In the genomic region with DNA sequence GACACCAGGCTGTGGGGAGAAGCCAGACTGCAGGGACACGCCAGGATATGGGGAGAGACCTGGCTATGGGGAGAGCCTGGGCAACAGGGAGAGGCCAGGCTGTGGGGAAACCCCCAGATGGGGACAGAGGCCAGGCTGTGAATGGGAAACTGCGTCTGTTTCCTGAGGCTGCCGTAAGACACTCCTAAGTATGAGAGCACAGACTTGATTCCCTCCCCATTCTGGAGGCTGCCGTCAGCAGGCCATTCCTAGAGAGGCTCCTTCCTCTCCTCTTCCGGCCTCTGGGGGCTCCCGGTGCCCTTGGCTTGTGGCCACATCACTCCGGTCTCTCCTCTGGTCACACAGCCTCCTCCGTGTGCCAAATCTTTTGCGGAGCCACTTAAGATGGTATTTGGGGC, we compare ENCODE assay signal across 22 cellular contexts. TPM values are rescaled to one million over a fixed set of nuclear protein-coding genes. Genes with fewer than 3 reads are reported as not detected.
DNase-seq lines count a peak whose midpoint lies in the region; ATAC-seq, FAIRE-seq and TF ChIP-seq lines count a peak whose summit lies in the region.
"Had no signal": no experiment of that assay in that cellular context is flagged by ENCODE, and none has a peak within 500 bp of the region (broad histone marks: within the 10 kb centered on the region; RNA-seq: fewer than 3 reads in every experiment).

No MANE protein-coding gene starts in this region.

- H4K20me1 ChIP-seq in OCI-LY1 (ENCODE audit: insufficient read depth, low read length): no peaks in the 10 kb centered on the region
- H4K20me1 ChIP-seq in HepG2 (ENCODE audit: insufficient read depth, low read length): no peaks in the 10 kb centered on the region

- CTCF ChIA-PET in MCF 10A (lab: Yijun Ruan, JAX) (no interaction called here), HepG2 (lab: Yijun Ruan, JAX; ENCODE audit: low intra/inter-chr PET ratio, low total read pairs) (no interaction called here)

- H3K36me3 Mint-ChIP-seq in MCF 10A (ENCODE audit: insufficient read depth, unreplicated experiment): peaks cover 11% of the 10 kb centered on the region

- H3K4me2 ChIP-seq in OCI-LY1 (ENCODE audit: low read length) (no peak overlapping the region), HepG2 (ENCODE audit: low read depth, low read length) (no peak overlapping the region)

- no peaks in the 10 kb centered on the region for H3K79me2 ChIP-seq in OCI-LY1 (ENCODE audit: insufficient read depth, low read length)
- H3K79me2 ChIP-seq in HepG2 (ENCODE audit: insufficient read depth, low read length): no peaks in the 10 kb centered on the region

- TF ChIP-seq EP300 in HepG2 (IDR thresholded peaks at IDR 0.05; ENCODE audit: low read depth in 2 of 2, low read length in 2 of 2): no peak
- TF ChIP-seq EP300 in HepG2 (CRISPR knock-in tag; IDR thresholded peaks at IDR 0.05; ENCODE audit: borderline replicate concordance): no peak

- TF ChIP-seq CTCF in MCF 10A (IDR thresholded peaks at IDR 0.05; ENCODE audit: unreplicated experiment) (no peak), breast epithelium (IDR thresholded peaks at IDR 0.05) (no peak), OCI-LY1 (IDR thresholded peaks at IDR 0.05; ENCODE audit: low read length) (no peak), HepG2 (CRISPR knock-in tag; IDR thresholded peaks at IDR 0.05) (no peak)

- no peak overlapping the region for H2AFZ ChIP-seq in OCI-LY1 (ENCODE audit: low read length)
- no peak overlapping the region for H2AFZ ChIP-seq in HepG2 (ENCODE audit: low read length)

- H3K4me3 ChIP-seq in breast epithelium (no peak overlapping the region), OCI-LY1 (ENCODE audit: low read depth, low read length, poor library complexity, severe bottlenecking) (no peak overlapping the region), HepG2 (replicated peaks in 1 of 3; ENCODE audit: insufficient read depth in 1 of 3, low read depth in 2 of 3, low read length in 3 of 3) (no peak overlapping the region)
- H3K4me3 ChIP-seq: SJSA1 had no signal

- H3K4me1 ChIP-seq in breast epithelium (no peaks in the 10 kb centered on the region), OCI-LY1 (ENCODE audit: insufficient read depth, low read length, severe bottlenecking) (peaks cover 48% of the 10 kb centered on the region), HepG2 (ENCODE audit: insufficient read depth, low read length) (peaks cover 47% of the 10 kb centered on the region)

- no peaks in the 10 kb centered on the region for H3K9me2 ChIP-seq in OCI-LY1 (ENCODE audit: low read depth, low read length)

- peak overlapping the region in 1 of 2 donors; percentile 43 for H3K27ac ChIP-seq in breast epithelium
- peak overlapping the region; percentile 86 for H3K27ac ChIP-seq in OCI-LY1 (ENCODE audit: low read depth, low read length, poor library complexity, severe bottlenecking)
- no peak overlapping the region for H3K27ac ChIP-seq in HepG2 (ENCODE audit: extremely low read length, insufficient read depth, low read length)
- peak overlapping the region; percentile 40 for H3K27ac ChIP-seq in temporal lobe (ENCODE audit: low read depth, low read length)
- H3K27ac ChIP-seq: SJSA1 had no signal

- H3K4me1 Mint-ChIP-seq in MCF 10A (ENCODE audit: insufficient read depth, unreplicated experiment): no peaks in the 10 kb centered on the region
- H3K4me1 Mint-ChIP-seq: CD4-positive, CD25-positive, alpha-beta regulatory T cell had no signal

- in situ Hi-C loops in HepG2 (cut with HindIII; ENCODE audit: extremely low pct_ligation_motif_present, low pct_unique_long_range_greater_than_20kb): no loop called here

- 94% methylated on average over 9 of the region's 9 CpGs for WGBS in HepG2 (ENCODE audit: low lambda C conversion rate)

- no peaks in the 10 kb centered on the region for H3K36me3 ChIP-seq in breast epithelium
- H3K36me3 ChIP-seq in OCI-LY1 (ENCODE audit: insufficient read depth, low read length): no peaks in the 10 kb centered on the region
- H3K36me3 ChIP-seq in HepG2 (replicated peaks in 1 of 2; ENCODE audit: control insufficient read depth in 1 of 2, insufficient read depth in 2 of 2, low read length in 2 of 2): no peaks in the 10 kb centered on the region; a peak in 1 of 5 replicates

- DNase-seq in MCF 10A (ENCODE audit: unreplicated experiment) (no peak), breast epithelium (ENCODE audit: low spot score in 2 of 2) (no peak), HepG2 (ENCODE audit: low spot score) (no peak), NCI-H2107 treated with DMSO at 0.1 percent for 48 hours (lab: John Stamatoyannopoulos, UW; ENCODE audit: unreplicated experiment) (no peak)
- no peak for DNase-seq in NK-92 treated with Interleukin-12 subunit alpha and Interleukin-12 subunit beta, amount 100 ng/mL, for 24 hours (lab: John Stamatoyannopoulos, UW)
- DNase-seq: Calu3; CD4-positive, CD25-positive, alpha-beta regulatory T cell; DMS79; MM.1S; NCI-H1105 treated with DMSO at 0.1 percent for 48 hours; NCI-H187; NCI-H2171 treated with DMSO at 0.1 percent for 48 hours; NCI-H510A; RPMI8226 had no signal

- H3K27me3 ChIP-seq in breast epithelium (no peaks in the 10 kb centered on the region), OCI-LY1 (ENCODE audit: insufficient read depth, low read length) (no peaks in the 10 kb centered on the region), HepG2 (ENCODE audit: control insufficient read depth in 1 of 2, insufficient read depth in 2 of 2, low read length in 2 of 2) (no peaks in the 10 kb centered on the region)
- H3K27me3 ChIP-seq: SJSA1 had no signal

- peak overlapping the region; percentile 54 for H3K27ac Mint-ChIP-seq in MCF 10A (ENCODE audit: low read depth, unreplicated experiment)
- H3K27ac Mint-ChIP-seq: CD4-positive, CD25-positive, alpha-beta regulatory T cell had no signal

- H3K9ac ChIP-seq in OCI-LY1 (ENCODE audit: low read length): no peak overlapping the region
- no peak overlapping the region for H3K9ac ChIP-seq in HepG2 (ENCODE audit: insufficient read depth, low read depth, low read length)

- POLR2A ChIA-PET in MCF 10A (lab: Yijun Ruan, JAX): interaction anchor here (0.6 to 1.7 kb wide), 3 partner anchors 9 to 173 kb away, joined by 4 to 5 read pairs (median 4); no protein-coding TSS in a partner anchor
- POLR2A ChIA-PET in HepG2 (lab: Yijun Ruan, JAX): no interaction called here

- H3F3A ChIP-seq in OCI-LY1 (ENCODE audit: insufficient read depth, low read length): no peaks in the 10 kb centered on the region

- no peak for FAIRE-seq in HepG2 (lab: Jason Lieb, UNC)
- FAIRE-seq: A204.1, G401.6, GM12892, H54 had no signal

- H3K27me3 Mint-ChIP-seq in MCF 10A (ENCODE audit: insufficient read depth, unreplicated experiment): no peaks in the 10 kb centered on the region
- H3K27me3 Mint-ChIP-seq: CD4-positive, CD25-positive, alpha-beta regulatory T cell had no signal

- H3K9me3 Mint-ChIP-seq in MCF 10A (ENCODE audit: unreplicated experiment): no peaks in the 10 kb centered on the region
- H3K9me3 Mint-ChIP-seq: CD4-positive, CD25-positive, alpha-beta regulatory T cell had no signal

- TF ChIP-seq POLR2A in breast epithelium (IDR thresholded peaks at IDR 0.05) (no peak), HepG2 (IDR thresholded peaks at IDR 0.05; ENCODE audit: insufficient read depth in 1 of 2, low read depth in 2 of 2, low read length in 2 of 2) (no peak)

- H3K4me3 Mint-ChIP-seq in MCF 10A (ENCODE audit: unreplicated experiment): no peak overlapping the region
- H3K4me3 Mint-ChIP-seq: CD4-positive, CD25-positive, alpha-beta regulatory T cell had no signal

- peaks cover 0 to 3% of the 10 kb centered on the region in 2 donors for H3K9me3 ChIP-seq in breast epithelium
- no peaks in the 10 kb centered on the region for H3K9me3 ChIP-seq in OCI-LY1 (ENCODE audit: low read length)
- no peaks in the 10 kb centered on the region for H3K9me3 ChIP-seq in HepG2 (ENCODE audit: low read length)

- intact Hi-C loops in MCF 10A (cut with micrococcal nuclease): no loop called here
- intact Hi-C loops in breast epithelium (cut with DNase I; ENCODE audit: low total_unique reads): no loop called here
- intact Hi-C loops in HepG2 (cut with micrococcal nuclease; ENCODE audit: unreplicated experiment): no loop called here

- BruUV-seq in MCF 10A (replicated peaks; lab: Mats Ljungman, UMichigan): no TSS peak
- BruUV-seq in HepG2 (replicated peaks; lab: Mats Ljungman, UMichigan): no TSS peak

- no peak for TF ChIP-seq RAD21 in HepG2 (CRISPR knock-in tag; IDR thresholded peaks at IDR 0.05)

- ATAC-seq in HepG2: no peak
- ATAC-seq in GM21515 (IDR thresholded peaks at IDR 0.05; ENCODE audit: unreplicated experiment): no peak

TF ChIP-seq in HepG2, 621 proteins besides CTCF, POLR2A, EP300 and RAD21 (continues in another document):
- 0 out of 2 replicates have a peak, but pooled peaks have one; percentile 36 for TF ChIP-seq ZMYM3 (CRISPR knock-in tag; IDR thresholded peaks at IDR 0.05)
- no peak for TF ChIP-seq DNMT3B (CRISPR knock-in tag; conservative IDR thresholded peaks at IDR 0.05)

RNA-seq across cellular contexts. Expression of a gene that starts 32.3 kb away (rescaled TPM):
- total RNA-seq in MCF 10A (2022) (50.1 and 61.9 TPM in 2 replicates), breast epithelium (10 to 100 TPM; 47.2 to 81.3 (median 78.2) TPM), HepG2 (2016; rRNA removed; fragmentation: Illumina TruSeq; extraction: Trizol) (123 and 135 TPM in 2 replicates), temporal lobe (10.8 TPM)
- total RNA-seq in HepG2 (2016; cell fraction: cytosol; rRNA removed; fragmentation: Illumina TruSeq; extraction: Trizol; ENCODE audit: low read depth): 16.6 and 17.0 TPM in 2 replicates
- 124 and 138 TPM in 2 replicates for total RNA-seq in HepG2 (2016; cell fraction: insoluble cytoplasmic fraction; rRNA removed; fragmentation: Illumina TruSeq; extraction: Trizol)
- 45.5 and 47.8 TPM in 2 replicates for total RNA-seq in HepG2 (2016; cell fraction: membrane; rRNA removed; fragmentation: Illumina TruSeq; extraction: Trizol)
- 54.5 and 64.3 TPM in 2 replicates for total RNA-seq in HepG2 (2016; cell fraction: nucleus; rRNA removed; fragmentation: Illumina TruSeq; extraction: Trizol)
- polyA plus RNA-seq in HepG2 (2011; rRNA removed): 21.3 and 28.7 TPM in 2 replicates
- polyA plus RNA-seq in HepG2 (2011; cell fraction: cytosol; rRNA removed): 22.7 and 24.5 TPM in 2 replicates
- 16.1 and 17.6 TPM in 2 replicates for polyA plus RNA-seq in HepG2 (2011; cell fraction: nucleus; rRNA removed)
- 22.9 and 33.0 TPM in 2 replicates for polyA plus RNA-seq in HepG2 (2012)
- 20.5 and 20.6 TPM in 2 replicates for polyA plus RNA-seq in HepG2 (2016; cell fraction: cytosol; fragmentation: Illumina TruSeq; extraction: Trizol; ENCODE audit: low read depth)
- polyA plus RNA-seq in HepG2 (2016; cell fraction: insoluble cytoplasmic fraction; fragmentation: Illumina TruSeq; extraction: Trizol; ENCODE audit: low read depth): 160 TPM in 2 replicates
- polyA plus RNA-seq in HepG2 (2016; cell fraction: membrane; fragmentation: Illumina TruSeq; extraction: Trizol; ENCODE audit: low read depth): 42.7 and 43.1 TPM in 2 replicates
- 92.2 and 100 TPM in 2 replicates for polyA plus RNA-seq in HepG2 (2016; cell fraction: nucleus; fragmentation: Illumina TruSeq; extraction: Trizol; ENCODE audit: insufficient read depth, low read depth)
- 15.1 and 19.1 TPM in 2 replicates for polyA minus RNA-seq in HepG2 (2011; rRNA and poly(A)+ RNA removed; ENCODE audit: low replicate concordance)
- polyA minus RNA-seq in HepG2 (2011; cell fraction: cytosol; rRNA and poly(A)+ RNA removed): 13.2 and 18.8 TPM in 2 replicates
- 19.3 and 23.8 TPM in 2 replicates for polyA minus RNA-seq in HepG2 (2011; cell fraction: nucleus; rRNA and poly(A)+ RNA removed)
